ENCODE assay signal across 8 cellular contexts in genomic region chr5:56900858-56901578, GRCh38. TPM values are rescaled to one million over a fixed set of nuclear protein-coding genes. Genes with fewer than 3 reads are reported as not detected.
DNase-seq lines count a peak whose midpoint lies in the region; ATAC-seq and TF ChIP-seq lines count a peak whose summit lies in the region.

No MANE protein-coding gene starts in this region.

- H3K9me3 ChIP-seq in PC-9 (ENCODE audit: insufficient read depth, low read depth) (no peaks in the 10 kb centered on the region), mammary epithelial cell (replicated peaks; ENCODE audit: insufficient read depth, low read length) (no peaks in the 10 kb centered on the region), transverse colon (no peaks in the 10 kb centered on the region)

- CTCF ChIA-PET in PC-9 (lab: Charles Lee) (interaction anchor here (0.5 to 1.4 kb wide), 7 partner anchors 9 to 631 kb away, joined by 3 to 6 read pairs (median 4); no protein-coding TSS in a partner anchor), mammary epithelial cell (lab: Charles Lee; ENCODE audit: low non-redundant PET) (no interaction called here)

- TF ChIP-seq CTCF in PC-9 (conservative IDR thresholded peaks at IDR 0.05) (peak; percentile 79), mammary epithelial cell (conservative IDR thresholded peaks at IDR 0.05 in 1 of 2, IDR thresholded peaks at IDR 0.05 in 1 of 2; ENCODE audit: extremely low read depth in 1 of 2, insufficient read depth in 1 of 2, low read depth in 1 of 2, low read length in 2 of 2) (peak; percentile 62 to 79), transverse colon (IDR thresholded peaks at IDR 0.05) (peak; percentile 70 to 83 (median 72))

- H3K36me3 ChIP-seq in PC-9 (ENCODE audit: low read depth) (no peaks in the 10 kb centered on the region), mammary epithelial cell (ENCODE audit: insufficient read depth, low read length) (no peaks in the 10 kb centered on the region), transverse colon (no peaks in the 10 kb centered on the region)

- H3K4me1 ChIP-seq in PC-9 (replicated peaks; ENCODE audit: insufficient read depth): 0 out of 2 replicates have a peak, but pooled peaks cover 4% of the 10 kb centered on the region
- peaks cover 8% of the 10 kb centered on the region for H3K4me1 ChIP-seq in mammary epithelial cell (ENCODE audit: insufficient read depth, low read length)
- no peaks in the 10 kb centered on the region for H3K4me1 ChIP-seq in transverse colon

- TF ChIP-seq EP300 in transverse colon (IDR thresholded peaks at IDR 0.05; ENCODE audit: low read depth): no peak

- dilution Hi-C loops in mammary epithelial cell (cut with HindIII; ENCODE audit: low sequenced_read_pairs): no loop called here

- BruUV-seq in PC-9 (replicated peaks; lab: Mats Ljungman, UMichigan) (no TSS peak), mammary epithelial cell (replicated peaks; lab: Mats Ljungman, UMichigan) (no TSS peak)

- WGBS in mammary epithelial cell (ENCODE audit: low coverage, missing lambda C conversion rate): 38% methylated on average over 3 of the region's 3 CpGs
- WGBS in transverse colon (ENCODE audit: low coverage in 1 of 2), 2 donors: 33 to 38% methylated on average over 3 of the region's 3 CpGs

- POLR2A ChIA-PET in PC-9 (lab: Charles Lee; ENCODE audit: unreplicated experiment): no interaction called here

- H3K9me2 ChIP-seq in PC-9 (ENCODE audit: insufficient read depth): no peaks in the 10 kb centered on the region

- intact Hi-C loops in PC-9 (cut with micrococcal nuclease; ENCODE audit: unreplicated experiment) (loop anchor here (1.0 to 5.0 kb wide), 3 partner anchors 181 to 376 kb away; no protein-coding TSS in a partner anchor), mammary epithelial cell (cut with micrococcal nuclease) (loop anchor here (1.0 to 5.0 kb wide), 6 partner anchors 181 to 1561 kb away; partner anchors contain the start of gene PLK2), left colon (cut with DNase I, micrococcal nuclease) (loop anchor here in 1 of 2 donors (10.0 kb wide), 1 partner anchor 314 kb away; no protein-coding TSS in a partner anchor), transverse colon (cut with DNase I; ENCODE audit: low total_unique reads) (no loop called here)

- no peak overlapping the region for H2AFZ ChIP-seq in PC-9
- peak overlapping the region; percentile 49 for H2AFZ ChIP-seq in mammary epithelial cell (ENCODE audit: low read depth, low read length)

- peak; percentile 48 for ATAC-seq in activated CD4-positive, CD25-positive, alpha-beta regulatory T cell treated with anti-CD3 and anti-CD28 coated beads, Interleukin-2, amount 50 U/mL, for 24 hours
- peak; percentile 42 for ATAC-seq in HG02763 (IDR thresholded peaks at IDR 0.05; ENCODE audit: unreplicated experiment)
- ATAC-seq in left colon: peak; percentile 77
- ATAC-seq in GM19351 (IDR thresholded peaks at IDR 0.05; ENCODE audit: unreplicated experiment): no peak

- no peak overlapping the region for H3K27ac ChIP-seq in PC-9
- no peak overlapping the region for H3K27ac ChIP-seq in mammary epithelial cell (ENCODE audit: insufficient read depth, low read depth, low read length)
- H3K27ac ChIP-seq in transverse colon: no peak overlapping the region

- H4K20me1 ChIP-seq in PC-9 (ENCODE audit: insufficient read depth) (no peaks in the 10 kb centered on the region), mammary epithelial cell (ENCODE audit: insufficient read depth, low read length) (no peaks in the 10 kb centered on the region)

- in situ Hi-C loops in mammary epithelial cell (cut with MboI; ENCODE audit: low sequenced_read_pairs in 2 of 2) (loop anchor here (5.0 to 10.0 kb wide), 3 partner anchors 234 to 321 kb away; no protein-coding TSS in a partner anchor), transverse colon (cut with MboI; ENCODE audit: low pct_ligation_motif_present in 1 of 4, low pct_unique_long_range_greater_than_20kb in 1 of 4, low sequenced_read_pairs in 3 of 4) (loop anchor here in 3 of 4 donors (5.0 to 25.0 kb wide), 3 partner anchors 311 to 324 kb away; no protein-coding TSS in a partner anchor)

- H3K27me3 ChIP-seq in PC-9 (ENCODE audit: insufficient read depth, low read depth) (no peaks in the 10 kb centered on the region), mammary epithelial cell (ENCODE audit: insufficient read depth, low read length) (no peaks in the 10 kb centered on the region), transverse colon (no peaks in the 10 kb centered on the region)

- no peak overlapping the region for H3K9ac ChIP-seq in mammary epithelial cell (ENCODE audit: insufficient read depth, low read length)

- no peak for DNase-seq in activated CD4-positive, CD25-positive, alpha-beta regulatory T cell treated with anti-CD3 and anti-CD28 coated beads, Interleukin-2, amount 50 U/mL, for 72 hours
- DNase-seq in PC-9: peak in 1 of 2 experiments; percentile 31
- peak; percentile 39 for DNase-seq in mammary epithelial cell
- DNase-seq in left colon: peak in 1 of 2 donors; percentile 9
- no peak for DNase-seq in transverse colon

- TF ChIP-seq POLR2A in transverse colon (IDR thresholded peaks at IDR 0.05): no peak

- H3F3A ChIP-seq in PC-9 (ENCODE audit: insufficient read depth, low read depth): peaks cover 14% of the 10 kb centered on the region; the same call in 1 of the 2 replicates

- H3K4me3 ChIP-seq in PC-9: no peak overlapping the region
- H3K4me3 ChIP-seq in mammary epithelial cell (replicated peaks in 1 of 3; ENCODE audit: insufficient read depth in 1 of 3, low read depth in 2 of 3, low read length in 3 of 3): no peak overlapping the region
- no peak overlapping the region for H3K4me3 ChIP-seq in transverse colon

- H3K4me2 ChIP-seq in PC-9: peak overlapping the region; percentile 33; the same call in 1 of the 2 replicates
- H3K4me2 ChIP-seq in mammary epithelial cell (ENCODE audit: insufficient read depth, low read depth, low read length): peak overlapping the region; percentile 77

- H3K79me2 ChIP-seq in PC-9 (ENCODE audit: low read depth): no peaks in the 10 kb centered on the region
- no peaks in the 10 kb centered on the region for H3K79me2 ChIP-seq in mammary epithelial cell (ENCODE audit: insufficient read depth, low read length)

RNA-seq across cellular contexts. Expression of gene SETD9, which starts 8.4 kb away (rescaled TPM):
- 6.5 and 7.3 TPM in 2 replicates for total RNA-seq in PC-9 (2021)
- 10 to 100 TPM; 10.5 to 10.7 TPM for total RNA-seq in mammary epithelial cell
- 7.8 TPM for polyA plus RNA-seq in mammary epithelial cell
- polyA minus RNA-seq in mammary epithelial cell: not detected
- total RNA-seq in left colon: 10 to 100 TPM; 17.1 to 26.3 TPM
- 10 to 100 TPM in 2 of 4 donors, not detected in 2; 26.6 to 27.9 TPM for total RNA-seq in transverse colon

RNA-seq across cellular contexts. Expression of gene MIER3, which starts 50.9 kb away (rescaled TPM):
- total RNA-seq in PC-9 (2021) (16.4 and 17.3 TPM in 2 replicates), mammary epithelial cell (10 to 100 TPM; 17.6 to 18.7 TPM), left colon (100 to 1,000 TPM in 1 of 2 donors, 10 to 100 TPM in 1; 84.1 to 170 TPM), transverse colon (100 to 1,000 TPM in 1 of 4 donors, 10 to 100 TPM in 2, 1 to 10 TPM in 1; 8.8 to 111 (median 60.8) TPM)
- polyA plus RNA-seq in mammary epithelial cell: 4.6 TPM
- polyA minus RNA-seq in mammary epithelial cell: 3.7 TPM
